ENCODE assay signal across 1 cellular context in the genomic region with DNA sequence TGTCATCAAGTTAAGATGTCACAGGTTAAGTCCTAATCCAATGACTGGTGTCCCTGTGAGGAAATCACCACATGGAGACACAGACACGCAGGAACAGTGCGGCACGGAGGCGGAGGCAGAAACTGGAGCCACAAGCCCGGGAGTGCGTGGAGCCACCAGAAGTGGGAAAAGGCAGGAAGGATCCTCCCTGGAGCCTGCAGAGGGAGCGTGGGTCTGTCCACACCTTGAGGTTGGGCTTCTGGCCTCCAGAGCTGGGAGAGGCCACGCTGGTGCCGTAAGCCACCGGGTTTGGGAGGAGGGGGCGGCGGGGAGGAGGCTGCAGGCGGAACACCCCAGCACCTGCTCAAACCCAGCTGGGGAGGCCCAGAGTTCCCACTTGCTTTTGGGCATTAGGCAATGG.
TF ChIP-seq lines count a peak whose summit lies in the region.

No MANE protein-coding gene starts in this region.

TF ChIP-seq in HEK293, 187 proteins besides CTCF, POLR2A, EP300 and RAD21 (continued from another document):
- TF ChIP-seq ZSCAN23 (tag by site-specific recombination; IDR thresholded peaks at IDR 0.05) (no peak), ZEB2 (tag by site-specific recombination; IDR thresholded peaks at IDR 0.05) (no peak), ZNF433 (tag by site-specific recombination; IDR thresholded peaks at IDR 0.05; ENCODE audit: low read depth) (no peak), KLF8 (tag by site-specific recombination; IDR thresholded peaks at IDR 0.05) (no peak), ZNF121 (tag by site-specific recombination; IDR thresholded peaks at IDR 0.05) (no peak)
